ENCODE assay signal across 11 cellular contexts in genomic region chr15:37015025-37015424, GRCh38.
DNase-seq lines count a peak whose midpoint lies in the region; ATAC-seq, FAIRE-seq and TF ChIP-seq lines count a peak whose summit lies in the region.
"Had no signal": no experiment of that assay in that cellular context is flagged by ENCODE, and none has a peak within 500 bp of the region (broad histone marks: within the 10 kb centered on the region; RNA-seq: fewer than 3 reads in every experiment).

No MANE protein-coding gene starts in this region.

- POLR2A ChIA-PET in SK-N-SH (lab: Yijun Ruan, JAX) (no interaction called here), K562 (lab: Yijun Ruan, JAX) (no interaction called here)

- H3K36me3 ChIP-seq in SK-N-SH (replicated peaks in 1 of 2; ENCODE audit: control insufficient read depth in 1 of 2, insufficient read depth in 2 of 2, low read length in 1 of 2): peaks cover 54 to 84% of the 10 kb centered on the region in 2 experiments
- peaks cover 20% of the 10 kb centered on the region for H3K36me3 ChIP-seq in K562 (ENCODE audit: control insufficient read depth, insufficient read depth, low read length)
- no peaks in the 10 kb centered on the region for H3K36me3 ChIP-seq in right atrium auricular region
- no peaks in the 10 kb centered on the region for H3K36me3 ChIP-seq in aorta (ENCODE audit: control insufficient read depth in 1 of 2, insufficient read depth in 2 of 2, low read length in 1 of 2)

- H3K27me3 Mint-ChIP-seq in Calu3 (ENCODE audit: unreplicated experiment): no peaks in the 10 kb centered on the region

- CTCF ChIA-PET in SK-N-SH (lab: Yijun Ruan, JAX): interaction anchor here (1.0 to 1.8 kb wide), 3 partner anchors 9 to 131 kb away, joined by 3 to 5 read pairs (median 3); no protein-coding TSS in a partner anchor
- CTCF ChIA-PET in K562 (lab: Yijun Ruan, JAX; ENCODE audit: low intra/inter-chr PET ratio): no interaction called here
- CTCF ChIA-PET in Calu3 (lab: Charles Lee): interaction anchor here (0.6 kb wide), 1 partner anchor 11 kb away, joined by 3 read pairs; no protein-coding TSS in a partner anchor

- H3K27me3 ChIP-seq in SK-N-SH (ENCODE audit: insufficient read depth) (no peaks in the 10 kb centered on the region), K562 (ENCODE audit: control insufficient read depth in 2 of 2, insufficient read depth in 2 of 2, low read length in 2 of 2) (no peaks in the 10 kb centered on the region), right atrium auricular region (no peaks in the 10 kb centered on the region), aorta (ENCODE audit: control insufficient read depth in 1 of 2, insufficient read depth in 2 of 2, low read length in 1 of 2) (no peaks in the 10 kb centered on the region)

- no peak overlapping the region for H3K9ac ChIP-seq in SK-N-SH
- no peak overlapping the region for H3K9ac ChIP-seq in K562 (ENCODE audit: insufficient read depth in 1 of 2, low read depth in 2 of 2, low read length in 2 of 2)

- H3K9me3 Mint-ChIP-seq in Calu3 (ENCODE audit: low read depth, unreplicated experiment): no peaks in the 10 kb centered on the region

- H3K4me1 ChIP-seq in SK-N-SH (ENCODE audit: control insufficient read depth in 1 of 2, insufficient read depth in 2 of 2, low read depth in 1 of 2, low read length in 1 of 2): peaks cover 0 to 29% of the 10 kb centered on the region in 2 experiments; a peak in 3 of 4 replicates
- peaks cover 0 to 18% of the 10 kb centered on the region in 2 experiments; a peak in 4 of 5 replicates for H3K4me1 ChIP-seq in K562 (replicated peaks in 1 of 2; ENCODE audit: control insufficient read depth in 2 of 2, insufficient read depth in 2 of 2, low read length in 2 of 2)
- peaks cover 0 to 29% of the 10 kb centered on the region in 2 donors for H3K4me1 ChIP-seq in right atrium auricular region
- peaks cover 2 to 5% of the 10 kb centered on the region in 2 donors for H3K4me1 ChIP-seq in aorta (ENCODE audit: control insufficient read depth in 1 of 2, insufficient read depth in 2 of 2, low read length in 2 of 2)

- H3K4me3 ChIP-seq in SK-N-SH (ENCODE audit: low read depth in 2 of 2, low read length in 1 of 2) (no peak overlapping the region), K562 (no peak overlapping the region), right atrium auricular region (no peak overlapping the region), aorta (ENCODE audit: low read length in 2 of 2) (no peak overlapping the region)

- no peaks in the 10 kb centered on the region for H3K9me1 ChIP-seq in K562 (ENCODE audit: control insufficient read depth, insufficient read depth, low read length)

- H4K20me1 ChIP-seq in SK-N-SH (ENCODE audit: insufficient read depth) (peaks cover 44% of the 10 kb centered on the region), K562 (replicated peaks; ENCODE audit: control insufficient read depth, insufficient read depth, low read length) (no peaks in the 10 kb centered on the region)

- H3K4me3 Mint-ChIP-seq in Calu3 (ENCODE audit: low read depth, unreplicated experiment): no peak overlapping the region
- H3K4me3 Mint-ChIP-seq: activated naive CD4-positive, alpha-beta T cell treated with anti-CD3 and anti-CD28 coated beads, Interleukin-2, amount 50 U/mL, for 24 hours had no signal

- in situ Hi-C loops in K562 (cut with MboI): no loop called here

- H3K9me2 ChIP-seq in SK-N-SH: no peaks in the 10 kb centered on the region

- FAIRE-seq in K562 (lab: Jason Lieb, UNC): no peak
- FAIRE-seq: TTC549 had no signal

- H3F3A ChIP-seq in SK-N-SH (replicated peaks; ENCODE audit: insufficient read depth): peaks cover 12% of the 10 kb centered on the region

- H2AFZ ChIP-seq in SK-N-SH (ENCODE audit: low read depth) (no peak overlapping the region), K562 (ENCODE audit: low read depth, low read length) (no peak overlapping the region)

- no peak for ATAC-seq in SK-N-SH treated with all-trans-retinoic acid at 6 μM for 48 hours
- ATAC-seq in K562: no peak
- ATAC-seq in aorta (ENCODE audit: low FRiP score): peak; percentile 59

- H3K79me2 ChIP-seq in SK-N-SH (ENCODE audit: insufficient read depth) (peaks cover 95% of the 10 kb centered on the region), K562 (ENCODE audit: control insufficient read depth, insufficient read depth, low read length) (peaks cover 10% of the 10 kb centered on the region)

- H3K27ac ChIP-seq in SK-N-SH (ENCODE audit: low read depth in 2 of 2, low read length in 1 of 2): 0 out of 4 replicates have a peak overlapping the region, but pooled peaks of 1 of the 2 experiments have one; percentile 11
- H3K27ac ChIP-seq in K562 (ENCODE audit: extremely low read depth, low read depth, low read length): no peak overlapping the region
- H3K27ac ChIP-seq in right atrium auricular region: peak overlapping the region; percentile 9 to 66
- H3K27ac ChIP-seq in aorta (ENCODE audit: low read depth in 1 of 2, low read length in 2 of 2): peak overlapping the region; percentile 12 to 59

- no peaks in the 10 kb centered on the region for H3K36me3 Mint-ChIP-seq in Calu3 (ENCODE audit: insufficient read depth, unreplicated experiment)
- H3K36me3 Mint-ChIP-seq: activated naive CD4-positive, alpha-beta T cell treated with anti-CD3 and anti-CD28 coated beads, Interleukin-2, amount 50 U/mL, for 24 hours had no signal

- no peak overlapping the region for H3K4me2 ChIP-seq in SK-N-SH
- no peak overlapping the region for H3K4me2 ChIP-seq in K562 (ENCODE audit: insufficient read depth, low read length)

- no peak for DNase-seq in SK-N-SH
- no peak for DNase-seq in K562 (ENCODE audit: extremely low read depth in 1 of 4, low spot score in 3 of 4)
- DNase-seq in right atrium auricular region (ENCODE audit: low spot score): peak; percentile 75
- peak in 1 of 2 donors; percentile 52 for DNase-seq in aorta
- no peak for DNase-seq in activated CD4-positive, alpha-beta T cell treated with anti-CD3 and anti-CD28 coated beads, Interleukin-2, amount 50 U/mL, for 1 hour
- DNase-seq in Calu3: no peak
- DNase-seq in stimulated activated CD4-positive, alpha-beta T cell treated with anti-CD3 and anti-CD28 coated beads, Interleukin-4, amount 100 ng/mL, for 24 hours: no peak
- DNase-seq: NCI-H2107 had no signal

- TF ChIP-seq RAD21 in SK-N-SH (IDR thresholded peaks at IDR 0.05; ENCODE audit: low read length): no peak
- TF ChIP-seq RAD21 in K562 (CRISPR knock-in tag; conservative IDR thresholded peaks at IDR 0.05 in 1 of 2, IDR thresholded peaks at IDR 0.05 in 1 of 2): no peak

- TF ChIP-seq CTCF in SK-N-SH (IDR thresholded peaks at IDR 0.05): no peak
- TF ChIP-seq CTCF in K562 (IDR thresholded peaks at IDR 0.05 in 2 of 3, conservative IDR thresholded peaks at IDR 0.05 in 1 of 3; ENCODE audit: insufficient read depth in 2 of 3, low read depth in 1 of 3, low read length in 3 of 3): no peak
- TF ChIP-seq CTCF in right atrium auricular region (IDR thresholded peaks at IDR 0.05): no peak
- TF ChIP-seq CTCF in Calu3 (IDR thresholded peaks at IDR 0.05; ENCODE audit: unreplicated experiment): no peak

- peaks cover 10% of the 10 kb centered on the region for H3K4me1 Mint-ChIP-seq in Calu3 (ENCODE audit: low read depth, unreplicated experiment)
- H3K4me1 Mint-ChIP-seq: activated naive CD4-positive, alpha-beta T cell treated with anti-CD3 and anti-CD28 coated beads, Interleukin-2, amount 50 U/mL, for 24 hours had no signal

- WGBS in SK-N-SH (ENCODE audit: low lambda C conversion rate): 81% methylated on average over 9 of the region's 9 CpGs
- 86% methylated on average over 9 of the region's 9 CpGs for WGBS in K562 (ENCODE audit: insufficient coverage, low coverage, missing lambda C conversion rate)
- 27 to 28% methylated on average over 9 of the region's 9 CpGs for WGBS in aorta, 2 donors

- H3K9me3 ChIP-seq in SK-N-SH (no peaks in the 10 kb centered on the region), K562 (replicated peaks; ENCODE audit: control insufficient read depth, insufficient read depth, low read depth, low read length) (no peaks in the 10 kb centered on the region), right atrium auricular region (no peaks in the 10 kb centered on the region), aorta (ENCODE audit: control insufficient read depth, low read length) (no peaks in the 10 kb centered on the region)

- no peak overlapping the region for H3K27ac Mint-ChIP-seq in Calu3 (ENCODE audit: unreplicated experiment)
- H3K27ac Mint-ChIP-seq: activated naive CD4-positive, alpha-beta T cell treated with anti-CD3 and anti-CD28 coated beads, Interleukin-2, amount 50 U/mL, for 24 hours had no signal

- TF ChIP-seq EP300 in SK-N-SH (IDR thresholded peaks at IDR 0.05; ENCODE audit: borderline replicate concordance in 1 of 2, low read depth in 1 of 2, low read length in 1 of 2) (no peak), K562 (IDR thresholded peaks at IDR 0.05; ENCODE audit: low read length) (no peak)

- BruUV-seq in K562 (replicated peaks; lab: Mats Ljungman, UMichigan): no TSS peak
- BruUV-seq in Calu3 (replicated peaks; lab: Mats Ljungman, UMichigan): no TSS peak

- intact Hi-C loops in K562 (cut with micrococcal nuclease) (no loop called here), aorta (cut with DNase I) (loop anchor here (5.0 to 10.0 kb wide), 2 partner anchors 82 to 90 kb away; partner anchors contain the start of gene MEIS2 (in 1 of the 2)), Calu3 (cut with micrococcal nuclease; ENCODE audit: unreplicated experiment) (no loop called here)

- no peak for TF ChIP-seq POLR2A in K562 (conservative IDR thresholded peaks at IDR 0.05)

TF ChIP-seq in SK-N-SH treated with all-trans-retinoic acid at 6 μM for 48 hours, 23 proteins besides CTCF, POLR2A, EP300 and RAD21 (continues in another document):
- TF ChIP-seq CSDC2 (CRISPR knock-in tag; IDR thresholded peaks at IDR 0.05) (no peak), OSR1 (CRISPR knock-in tag; IDR thresholded peaks at IDR 0.05) (no peak)

TF ChIP-seq in K562, 482 proteins besides CTCF, POLR2A, EP300 and RAD21 (continues in another document):
- TF ChIP-seq CBFB (CRISPR knock-in tag; IDR thresholded peaks at IDR 0.05) (no peak), BRD9 (IDR thresholded peaks at IDR 0.05; ENCODE audit: low read depth, partially characterized antibody) (no peak), SP1 (CRISPR knock-in tag; IDR thresholded peaks at IDR 0.05) (no peak), ZNF347 (CRISPR knock-in tag; IDR thresholded peaks at IDR 0.05; ENCODE audit: low read depth) (no peak), NRF1 (conservative IDR thresholded peaks at IDR 0.05 in 1 of 2, IDR thresholded peaks at IDR 0.05 in 1 of 2) (no peak)
- TF ChIP-seq, protein P1, sequence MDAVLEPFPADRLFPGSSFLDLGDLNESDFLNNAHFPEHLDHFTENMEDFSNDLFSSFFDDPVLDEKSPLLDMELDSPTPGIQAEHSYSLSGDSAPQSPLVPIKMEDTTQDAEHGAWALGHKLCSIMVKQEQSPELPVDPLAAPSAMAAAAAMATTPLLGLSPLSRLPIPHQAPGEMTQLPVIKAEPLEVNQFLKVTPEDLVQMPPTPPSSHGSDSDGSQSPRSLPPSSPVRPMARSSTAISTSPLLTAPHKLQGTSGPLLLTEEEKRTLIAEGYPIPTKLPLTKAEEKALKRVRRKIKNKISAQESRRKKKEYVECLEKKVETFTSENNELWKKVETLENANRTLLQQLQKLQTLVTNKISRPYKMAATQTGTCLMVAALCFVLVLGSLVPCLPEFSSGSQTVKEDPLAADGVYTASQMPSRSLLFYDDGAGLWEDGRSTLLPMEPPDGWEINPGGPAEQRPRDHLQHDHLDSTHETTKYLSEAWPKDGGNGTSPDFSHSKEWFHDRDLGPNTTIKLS (IDR thresholded peaks at IDR 0.05; ENCODE audit: borderline replicate concordance, low read depth): no peak

Comparison
In these comparisons a context has a peak if more than half of its experiments do, and no peak if none do; other contexts are left out.
1. intact Hi-C loops: an anchor here in aorta (5.0 to 10.0 kb wide); none called in K562 and Calu3.
2. Of the 27 proteins assayed by ChIP-seq in both K562 and SK-N-SH: peak only in K562: ZBTB33; only in SK-N-SH: none; in both: none; in neither: 26.